23 cellular contexts compared by ENCODE assay signal in the genomic region with DNA sequence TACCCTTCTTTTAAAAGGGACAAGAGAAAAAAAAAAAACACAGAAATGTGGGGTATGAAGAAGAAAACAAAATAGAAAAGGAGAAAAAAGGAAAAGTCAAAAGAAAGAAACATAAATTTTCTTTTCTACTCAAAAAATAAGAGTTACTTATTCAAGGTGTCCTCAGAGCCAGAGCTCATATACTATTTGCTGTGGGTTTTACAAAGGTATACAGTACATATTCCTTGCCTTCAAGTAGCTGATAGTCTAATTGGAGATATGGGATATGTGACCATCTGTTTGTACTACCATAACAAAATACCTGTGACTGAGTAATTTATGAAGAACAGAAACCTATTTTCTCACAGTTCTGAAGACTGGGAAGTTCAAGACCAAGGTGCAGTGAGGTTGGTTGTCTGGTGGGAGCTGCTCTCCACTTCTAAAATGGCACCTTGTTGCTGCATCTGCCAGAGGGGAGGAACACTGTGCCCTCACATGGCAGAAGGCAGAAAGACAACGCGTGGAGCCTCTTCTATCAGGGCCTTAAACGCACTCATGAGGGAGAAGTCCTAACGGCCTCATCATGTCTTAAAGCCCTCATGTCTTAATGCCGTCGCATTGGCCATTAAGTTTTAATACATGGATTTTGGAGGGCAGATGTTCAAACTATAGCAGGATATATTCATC. TPM values are rescaled to one million over a fixed set of nuclear protein-coding genes. Genes with fewer than 3 reads are reported as not detected.
DNase-seq lines count a peak whose midpoint lies in the region; ATAC-seq, FAIRE-seq and TF ChIP-seq lines count a peak whose summit lies in the region.
"Had no signal": no experiment of that assay in that cellular context is flagged by ENCODE, and none has a peak within 500 bp of the region (broad histone marks: within the 10 kb centered on the region; RNA-seq: fewer than 3 reads in every experiment).

No MANE protein-coding gene starts in this region.

- H3K36me3 Mint-ChIP-seq in activated CD8-positive, alpha-beta T cell treated with anti-CD3 and anti-CD28 coated beads for 36 hours (ENCODE audit: low read depth) = peaks cover 36% of the 10 kb centered on the region
- H3K36me3 Mint-ChIP-seq in activated CD8-positive, alpha-beta T cell treated with anti-CD3 and anti-CD28 coated beads, Interleukin-2, amount 10 ng/mL, durations not matched to agents 7 days and 5 days (ENCODE audit: low read depth) = peaks cover 38% of the 10 kb centered on the region

- H3K9me3 ChIP-seq in K562 (replicated peaks; ENCODE audit: control insufficient read depth, insufficient read depth, low read depth, low read length) (peaks cover 4% of the 10 kb centered on the region; the same call in 1 of the 2 replicates), left lung (no peaks in the 10 kb centered on the region)
- H3K9me3 ChIP-seq: heart left ventricle, pancreas, stomach had no signal

- no peak overlapping the region for H3K27ac Mint-ChIP-seq in activated CD8-positive, alpha-beta T cell treated with anti-CD3 and anti-CD28 coated beads for 36 hours
- no peak overlapping the region for H3K27ac Mint-ChIP-seq in activated CD8-positive, alpha-beta T cell treated with anti-CD3 and anti-CD28 coated beads, Interleukin-2, amount 10 ng/mL, durations not matched to agents 7 days and 5 days
- H3K27ac Mint-ChIP-seq: activated CD4-positive, alpha-beta T cell treated with anti-CD3 and anti-CD28 coated beads, Interleukin-2, amount 10 ng/mL, durations not matched to agents 7 days and 5 days; type B pancreatic cell had no signal

- TF ChIP-seq EP300 in K562 (IDR thresholded peaks at IDR 0.05; ENCODE audit: low read length) = no peak

- WGBS in K562 (ENCODE audit: insufficient coverage, low coverage, missing lambda C conversion rate) = 94% methylated on average over 6 of the region's 6 CpGs

- no peaks in the 10 kb centered on the region for H4K20me1 ChIP-seq in K562 (replicated peaks; ENCODE audit: control insufficient read depth, insufficient read depth, low read length)

- H3K4me3 ChIP-seq in K562 (no peak overlapping the region), left lung (no peak overlapping the region)
- H3K4me3 ChIP-seq: heart left ventricle, pancreas, stomach had no signal

- peaks cover 5 to 7% of the 10 kb centered on the region in 2 experiments; a peak in 3 of 5 replicates for H3K4me1 ChIP-seq in K562 (replicated peaks in 1 of 2; ENCODE audit: control insufficient read depth in 2 of 2, insufficient read depth in 2 of 2, low read length in 2 of 2)
- H3K4me1 ChIP-seq in left lung = no peaks in the 10 kb centered on the region
- H3K4me1 ChIP-seq: heart left ventricle, pancreas had no signal

- no peak overlapping the region for H3K27ac ChIP-seq in K562 (ENCODE audit: extremely low read depth, low read depth, low read length)
- H3K27ac ChIP-seq in left lung = no peak overlapping the region
- H3K27ac ChIP-seq: heart left ventricle, pancreas, stomach had no signal

- no peak overlapping the region for H3K9ac ChIP-seq in K562 (ENCODE audit: insufficient read depth in 1 of 2, low read depth in 2 of 2, low read length in 2 of 2)

- CTCF ChIA-PET in activated CD8-positive, alpha-beta T cell treated with anti-CD3 and anti-CD28 coated beads for 36 hours (lab: Charles Lee) = no interaction called here
- CTCF ChIA-PET in activated CD8-positive, alpha-beta T cell treated with anti-CD3 and anti-CD28 coated beads, Interleukin-2, amount 10 ng/mL, durations not matched to agents 7 days and 5 days (lab: Charles Lee) = interaction anchor here (1.0 kb wide), 1 partner anchor 19 kb away, joined by 3 read pairs; no protein-coding TSS in a partner anchor
- CTCF ChIA-PET in K562 (lab: Yijun Ruan, JAX; ENCODE audit: low intra/inter-chr PET ratio) = no interaction called here

- peak; percentile 9 for DNase-seq in activated CD8-positive, alpha-beta T cell treated with anti-CD3 and anti-CD28 coated beads for 36 hours
- no peak for DNase-seq in activated CD8-positive, alpha-beta T cell treated with anti-CD3 and anti-CD28 coated beads, Interleukin-2, amount 10 ng/mL, durations not matched to agents 7 days and 5 days
- DNase-seq in NAMALWA (ENCODE audit: low spot score) (peak; percentile 19), K562 (ENCODE audit: extremely low read depth in 1 of 4, low spot score in 3 of 4) (no peak), left lung (no peak), HCEC 1CT (no peak), LoVo (ENCODE audit: low spot score) (no peak)
- no peak for DNase-seq in stimulated activated CD8-positive, alpha-beta memory T cell treated with anti-CD3 and anti-CD28 coated beads, Interleukin-4, amount 100 ng/mL, for 48 hours
- DNase-seq: activated CD4-positive, alpha-beta T cell treated with anti-CD3 and anti-CD28 coated beads, Interleukin-2, amount 10 ng/mL, durations not matched to agents 7 days and 5 days; activated naive CD4-positive, alpha-beta T cell; activated T-cell treated with anti-CD3 and anti-CD28 coated beads for 4 hours; CD8-positive, alpha-beta memory T cell; effector CD8-positive, alpha-beta T cell; heart left ventricle; islet precursor cell; naive thymus-derived CD8-positive, alpha-beta T cell; NCI-H187 treated with DMSO at 0.1 percent for 48 hours; NCI-H446 treated with DMSO at 0.1 percent for 48 hours; pancreas; stimulated activated CD4-positive, alpha-beta T cell treated with anti-CD3 and anti-CD28 coated beads, Interleukin-2, amount 100 ng/mL, for 24 hours; stomach had no signal

- no peaks in the 10 kb centered on the region for H3K9me3 Mint-ChIP-seq in activated CD8-positive, alpha-beta T cell treated with anti-CD3 and anti-CD28 coated beads for 36 hours
- H3K9me3 Mint-ChIP-seq in activated CD8-positive, alpha-beta T cell treated with anti-CD3 and anti-CD28 coated beads, Interleukin-2, amount 10 ng/mL, durations not matched to agents 7 days and 5 days (ENCODE audit: insufficient read depth) = no peaks in the 10 kb centered on the region
- H3K9me3 Mint-ChIP-seq: activated CD4-positive, alpha-beta T cell treated with anti-CD3 and anti-CD28 coated beads, Interleukin-2, amount 10 ng/mL, durations not matched to agents 7 days and 5 days; CD8-positive, alpha-beta memory T cell; naive thymus-derived CD8-positive, alpha-beta T cell; type B pancreatic cell had no signal

- no peak for TF ChIP-seq RAD21 in K562 (CRISPR knock-in tag; conservative IDR thresholded peaks at IDR 0.05 in 1 of 2, IDR thresholded peaks at IDR 0.05 in 1 of 2)

- H2AFZ ChIP-seq in K562 (ENCODE audit: low read depth, low read length) = no peak overlapping the region

- BruUV-seq in K562 (replicated peaks; lab: Mats Ljungman, UMichigan) = no TSS peak

- no peaks in the 10 kb centered on the region for H3K27me3 ChIP-seq in K562 (ENCODE audit: control insufficient read depth in 2 of 2, insufficient read depth in 2 of 2, low read length in 2 of 2)
- no peaks in the 10 kb centered on the region for H3K27me3 ChIP-seq in left lung
- H3K27me3 ChIP-seq: heart left ventricle, pancreas, stomach had no signal

- H3K4me3 Mint-ChIP-seq in activated CD8-positive, alpha-beta T cell treated with anti-CD3 and anti-CD28 coated beads for 36 hours = no peak overlapping the region
- H3K4me3 Mint-ChIP-seq in activated CD8-positive, alpha-beta T cell treated with anti-CD3 and anti-CD28 coated beads, Interleukin-2, amount 10 ng/mL, durations not matched to agents 7 days and 5 days = no peak overlapping the region
- H3K4me3 Mint-ChIP-seq: activated CD4-positive, alpha-beta T cell treated with anti-CD3 and anti-CD28 coated beads, Interleukin-2, amount 10 ng/mL, durations not matched to agents 7 days and 5 days; CD8-positive, alpha-beta memory T cell; naive thymus-derived CD8-positive, alpha-beta T cell; type B pancreatic cell had no signal

- H3K9me1 ChIP-seq in K562 (ENCODE audit: control insufficient read depth, insufficient read depth, low read length) = no peaks in the 10 kb centered on the region

- no peak for FAIRE-seq in K562 (lab: Jason Lieb, UNC)
- FAIRE-seq: RCC 7860 had no signal

- no peak overlapping the region for H3K4me2 ChIP-seq in K562 (ENCODE audit: insufficient read depth, low read length)

- POLR2A ChIA-PET in activated CD8-positive, alpha-beta T cell treated with anti-CD3 and anti-CD28 coated beads for 36 hours (lab: Charles Lee) = no interaction called here
- POLR2A ChIA-PET in activated CD8-positive, alpha-beta T cell treated with anti-CD3 and anti-CD28 coated beads, Interleukin-2, amount 10 ng/mL, durations not matched to agents 7 days and 5 days (lab: Charles Lee) = no interaction called here
- POLR2A ChIA-PET in K562 (lab: Yijun Ruan, JAX) = interaction anchor here (1.0 kb wide), 1 partner anchor 10 kb away, joined by 3 read pairs; no protein-coding TSS in a partner anchor

- no peak for TF ChIP-seq CTCF in activated CD8-positive, alpha-beta T cell treated with anti-CD3 and anti-CD28 coated beads for 36 hours (IDR thresholded peaks at IDR 0.05)
- TF ChIP-seq CTCF in K562 (IDR thresholded peaks at IDR 0.05 in 2 of 3, conservative IDR thresholded peaks at IDR 0.05 in 1 of 3; ENCODE audit: insufficient read depth in 2 of 3, low read depth in 1 of 3, low read length in 3 of 3) (no peak), left lung (IDR thresholded peaks at IDR 0.05) (no peak)

- no peaks in the 10 kb centered on the region for H3K27me3 Mint-ChIP-seq in activated CD8-positive, alpha-beta T cell treated with anti-CD3 and anti-CD28 coated beads for 36 hours
- no peaks in the 10 kb centered on the region for H3K27me3 Mint-ChIP-seq in activated CD8-positive, alpha-beta T cell treated with anti-CD3 and anti-CD28 coated beads, Interleukin-2, amount 10 ng/mL, durations not matched to agents 7 days and 5 days (ENCODE audit: low read depth)
- H3K27me3 Mint-ChIP-seq: activated CD4-positive, alpha-beta T cell treated with anti-CD3 and anti-CD28 coated beads, Interleukin-2, amount 10 ng/mL, durations not matched to agents 7 days and 5 days; CD8-positive, alpha-beta memory T cell; naive thymus-derived CD8-positive, alpha-beta T cell; type B pancreatic cell had no signal

- intact Hi-C loops in activated CD8-positive, alpha-beta T cell treated with anti-CD3 and anti-CD28 coated beads for 36 hours (cut with micrococcal nuclease) = no loop called here
- intact Hi-C loops in K562 (cut with micrococcal nuclease) = no loop called here
- intact Hi-C loops in left lung (cut with DNase I) = no loop called here

- ATAC-seq in activated CD8-positive, alpha-beta T cell treated with anti-CD3 and anti-CD28 coated beads for 36 hours = no peak
- ATAC-seq in activated CD8-positive, alpha-beta T cell treated with anti-CD3 and anti-CD28 coated beads, Interleukin-2, amount 10 ng/mL, durations not matched to agents 7 days and 5 days = no peak
- ATAC-seq in K562 = no peak
- ATAC-seq in left lung = no peak
- ATAC-seq: heart left ventricle; naive thymus-derived CD8-positive, alpha-beta T cell had no signal

- in situ Hi-C loops in K562 (cut with MboI) = no loop called here

- no peak for TF ChIP-seq POLR2A in K562 (conservative IDR thresholded peaks at IDR 0.05)

- peaks cover 24% of the 10 kb centered on the region for H3K79me2 ChIP-seq in K562 (ENCODE audit: control insufficient read depth, insufficient read depth, low read length)

- no peaks in the 10 kb centered on the region for H3K4me1 Mint-ChIP-seq in activated CD8-positive, alpha-beta T cell treated with anti-CD3 and anti-CD28 coated beads for 36 hours (ENCODE audit: low read depth)
- H3K4me1 Mint-ChIP-seq in activated CD8-positive, alpha-beta T cell treated with anti-CD3 and anti-CD28 coated beads, Interleukin-2, amount 10 ng/mL, durations not matched to agents 7 days and 5 days (ENCODE audit: low read depth) = no peaks in the 10 kb centered on the region

- H3K36me3 ChIP-seq in K562 (ENCODE audit: control insufficient read depth, insufficient read depth, low read length) (peaks cover 86% of the 10 kb centered on the region), left lung (peaks cover 0 to 28% of the 10 kb centered on the region in 2 donors)

RNA-seq across cellular contexts. Expression of gene NBAS, which starts 33.9 kb away (rescaled TPM):
- 10 to 100 TPM; 40.9 to 41.9 TPM for total RNA-seq in activated CD8-positive, alpha-beta T cell treated with anti-CD3 and anti-CD28 coated beads for 36 hours
- total RNA-seq in activated CD8-positive, alpha-beta T cell treated with anti-CD3 and anti-CD28 coated beads, Interleukin-2, amount 10 ng/mL, durations not matched to agents 7 days and 5 days = 10 to 100 TPM; 28.2 to 31.8 TPM
- 91.7 and 241 TPM in 2 replicates for total RNA-seq in K562 (2011; cell fraction: chromatin; rRNA removed; ENCODE audit: low replicate concordance)
- 43.5 and 55.7 TPM in 2 replicates for total RNA-seq in K562 (2011; cell fraction: nucleolus; rRNA removed)
- total RNA-seq in K562 (2011; cell fraction: nucleoplasm; rRNA removed) = 65.8 and 79.2 TPM in 2 replicates
- total RNA-seq in K562 (2014; rRNA removed) = 69.9 and 79.6 TPM in 2 replicates
- total RNA-seq in K562 (2014; rRNA removed; fragmentation: Illumina TruSeq; extraction: Trizol) = 90.3 and 91.4 TPM in 2 replicates
- total RNA-seq in K562 (2015; rRNA removed; fragmentation: Illumina TruSeq; extraction: Trizol) = 90.1 and 94.4 TPM in 2 replicates
- 91.2 and 95.8 TPM in 2 replicates for total RNA-seq in K562 (2021)
- 55.3 and 56.7 TPM in 2 replicates for polyA plus RNA-seq in K562 (2011; rRNA removed)
- polyA plus RNA-seq in K562 (2011; cell fraction: cytosol; rRNA removed) = 40.2 and 57.1 TPM in 2 replicates
- 61.7 and 63.2 TPM in 2 replicates for polyA plus RNA-seq in K562 (2011; cell fraction: nucleus; rRNA removed)
- 55.4 and 126 TPM in 2 replicates for polyA plus RNA-seq in K562 (2012)
- 63.7 and 70.8 TPM in 2 replicates for polyA plus RNA-seq in K562 (2014; fragmentation: Illumina TruSeq; extraction: Trizol)
- polyA plus RNA-seq in K562 (2014; fragmentation: Nextera tagmentation; extraction: Ambion mirVana) = 10 to 100 TPM; 15.3 to 33.5 TPM
- polyA plus RNA-seq in K562 (2014; rRNA removed) = 43.1 and 49.5 TPM in 2 replicates
- 182 and 229 TPM in 2 replicates for polyA minus RNA-seq in K562 (2011; rRNA and poly(A)+ RNA removed)
- 75.2 and 76.4 TPM in 2 replicates for polyA minus RNA-seq in K562 (2011; cell fraction: cytosol; rRNA and poly(A)+ RNA removed)
- 67.5 and 123 TPM in 2 replicates for polyA minus RNA-seq in K562 (2011; cell fraction: nucleus; rRNA and poly(A)+ RNA removed)
- total RNA-seq in left lung = 10 to 100 TPM; 36.6 to 45.7 TPM

Comparison
In these comparisons a context has a peak if more than half of its experiments do, and no peak if none do; other contexts are left out.
1. DNase-seq: peak in activated CD8-positive, alpha-beta T cell treated with anti-CD3 and anti-CD28 coated beads for 36 hours (single experiment) and NAMALWA (single experiment); none in activated CD8-positive, alpha-beta T cell treated with anti-CD3 and anti-CD28 coated beads, Interleukin-2, amount 10 ng/mL, durations not matched to agents 7 days and 5 days (single experiment), K562 (0 of 4), stimulated activated CD8-positive, alpha-beta memory T cell treated with anti-CD3 and anti-CD28 coated beads, Interleukin-4, amount 100 ng/mL, for 48 hours (single experiment), left lung (0 of 2), HCEC 1CT (single experiment) and LoVo (single experiment).